8 cellular contexts compared by ENCODE assay signal in genomic region chr9:94623253-94623652, GRCh38. TPM values are rescaled to one million over a fixed set of nuclear protein-coding genes. Genes with fewer than 3 reads are reported as not detected.
DNase-seq lines count a peak whose midpoint lies in the region; ATAC-seq and TF ChIP-seq lines count a peak whose summit lies in the region.

No MANE protein-coding gene starts in this region.

- H3K9me3 ChIP-seq in left ventricle myocardium inferior (replicated peaks) (no peaks in the 10 kb centered on the region), NT2/D1 (ENCODE audit: insufficient read depth, low read length) (no peaks in the 10 kb centered on the region)

- H3K9ac ChIP-seq in NT2/D1 (ENCODE audit: insufficient read length, low read depth): no peak overlapping the region

- no peak overlapping the region for H3K27ac ChIP-seq in left ventricle myocardium inferior (replicated peaks)

- H3K36me3 ChIP-seq in left ventricle myocardium inferior (no peaks in the 10 kb centered on the region), NT2/D1 (ENCODE audit: insufficient read depth, insufficient read length, low read length) (no peaks in the 10 kb centered on the region)

- peaks cover 4% of the 10 kb centered on the region for H3K27me3 ChIP-seq in left ventricle myocardium inferior (ENCODE audit: low read depth)
- no peaks in the 10 kb centered on the region for H3K27me3 ChIP-seq in NT2/D1 (ENCODE audit: insufficient read depth, insufficient read length)

- intact Hi-C loops in left ventricle myocardium inferior (cut with micrococcal nuclease) (no loop called here), Right ventricle myocardium inferior (cut with DNase I) (no loop called here)

- DNase-seq in left ventricle myocardium inferior: no peak
- no peak for DNase-seq in Right ventricle myocardium inferior (ENCODE audit: missing footprints)
- DNase-seq in NT2/D1 (ENCODE audit: low read depth, low spot score): peak; percentile 18
- DNase-seq in dermis blood vessel endothelial cell: peak; percentile 52
- peak; percentile 26 to 27 for DNase-seq in stimulated activated CD4-positive, alpha-beta T cell treated with anti-CD3 and anti-CD28 coated beads, Interleukin-4, amount 100 ng/mL, for 48 hours (ENCODE audit: low read depth in 2 of 2)
- no peak for DNase-seq in NCI-H2227 treated with DMSO at 0.1 percent for 48 hours (lab: John Stamatoyannopoulos, UW)
- no peak for DNase-seq in NCI-H2107 (lab: John Stamatoyannopoulos, UW)

- no peak overlapping the region for H3K4me3 ChIP-seq in left ventricle myocardium inferior
- H3K4me3 ChIP-seq in NT2/D1 (ENCODE audit: insufficient read length, low read depth): no peak overlapping the region

- TF ChIP-seq CTCF in left ventricle myocardium inferior (IDR thresholded peaks at IDR 0.05; ENCODE audit: borderline replicate concordance): peak; percentile 35

- H3K4me1 ChIP-seq in left ventricle myocardium inferior (no peaks in the 10 kb centered on the region), NT2/D1 (ENCODE audit: insufficient read depth, insufficient read length) (no peaks in the 10 kb centered on the region)

- ATAC-seq in Right ventricle myocardium inferior: no peak
- ATAC-seq in HG02981 (IDR thresholded peaks at IDR 0.05; ENCODE audit: unreplicated experiment): no peak

RNA-seq across cellular contexts. Expression of gene FBP1, which starts 16.1 kb away (rescaled TPM):
- total RNA-seq in left ventricle myocardium inferior (0.74 TPM), Right ventricle myocardium inferior (1.0 TPM), dermis blood vessel endothelial cell (1.3 and 2.2 TPM in 2 replicates)

RNA-seq across cellular contexts. Expression of gene FBP2, which starts 29.6 kb away (rescaled TPM):
- total RNA-seq in left ventricle myocardium inferior (0.33 TPM), Right ventricle myocardium inferior (0.54 TPM), dermis blood vessel endothelial cell (not detected in 2 replicates)

Comparison
In these comparisons a context has a peak if more than half of its experiments do, and no peak if none do; other contexts are left out.
1. DNase-seq: peak in NT2/D1 (single experiment), dermis blood vessel endothelial cell (single experiment) and stimulated activated CD4-positive, alpha-beta T cell treated with anti-CD3 and anti-CD28 coated beads, Interleukin-4, amount 100 ng/mL, for 48 hours (2 of 2); none in left ventricle myocardium inferior (single experiment), Right ventricle myocardium inferior (single experiment), NCI-H2227 treated with DMSO at 0.1 percent for 48 hours (single experiment) and NCI-H2107 (single experiment).